Comparison of ENCODE assay signal across 8 cellular contexts in genomic region chr1:58816747-58817221, GRCh38. TPM values are rescaled to one million over a fixed set of nuclear protein-coding genes. Genes with fewer than 3 reads are reported as not detected.
DNase-seq lines count a peak whose midpoint lies in the region; ATAC-seq, FAIRE-seq and TF ChIP-seq lines count a peak whose summit lies in the region.

No MANE protein-coding gene starts in this region.

- no peak for FAIRE-seq in astrocyte (lab: Jason Lieb, UNC)

- peak overlapping the region; percentile 97 for H4K8ac ChIP-seq in mesenchymal stem cell (ENCODE audit: low read length)

- H2AFZ ChIP-seq in astrocyte (ENCODE audit: low read depth, low read length), result peak overlapping the region; percentile 65
- H2AFZ ChIP-seq in mesenchymal stem cell (ENCODE audit: low read depth, low read length), result no peak overlapping the region

- H2BK15ac ChIP-seq in mesenchymal stem cell (ENCODE audit: low read depth, poor library complexity, severe bottlenecking), result no peak overlapping the region

- no peaks in the 10 kb centered on the region for H3K9me3 Mint-ChIP-seq in stimulated activated naive CD8-positive, alpha-beta T cell treated with anti-CD3 and anti-CD28 coated beads, Interleukin-15, Interleukin-2, amounts not matched to agents 100 ng/mL and 50 ng/mL, for 24 hours
- no peaks in the 10 kb centered on the region for H3K9me3 Mint-ChIP-seq in astrocyte (ENCODE audit: unreplicated experiment)

- peak overlapping the region; percentile 68 for H3K27ac Mint-ChIP-seq in stimulated activated naive CD8-positive, alpha-beta T cell treated with anti-CD3 and anti-CD28 coated beads, Interleukin-15, Interleukin-2, amounts not matched to agents 100 ng/mL and 50 ng/mL, for 24 hours
- H3K27ac Mint-ChIP-seq in astrocyte (ENCODE audit: unreplicated experiment), result peak overlapping the region; percentile 83

- H4K91ac ChIP-seq in mesenchymal stem cell (ENCODE audit: low read length), result peak overlapping the region; percentile 93

- peaks cover 46% of the 10 kb centered on the region for H3K4me1 Mint-ChIP-seq in stimulated activated naive CD8-positive, alpha-beta T cell treated with anti-CD3 and anti-CD28 coated beads, Interleukin-15, Interleukin-2, amounts not matched to agents 100 ng/mL and 50 ng/mL, for 24 hours (ENCODE audit: low read depth)
- peaks cover 35% of the 10 kb centered on the region for H3K4me1 Mint-ChIP-seq in astrocyte (ENCODE audit: low read depth, unreplicated experiment)

- no peaks in the 10 kb centered on the region for H3K79me2 ChIP-seq in astrocyte (ENCODE audit: insufficient read depth, low read length)

- H3K9me3 ChIP-seq in astrocyte (ENCODE audit: insufficient read depth, low read depth, low read length) (no peaks in the 10 kb centered on the region), mesenchymal stem cell (ENCODE audit: control insufficient read depth, low read length) (no peaks in the 10 kb centered on the region)

- H3K4me1 ChIP-seq in astrocyte (ENCODE audit: insufficient read depth, low read length), result peaks cover 63% of the 10 kb centered on the region
- peaks cover 18% of the 10 kb centered on the region for H3K4me1 ChIP-seq in mesenchymal stem cell (ENCODE audit: control insufficient read depth, insufficient read depth, low read depth, low read length)

- H3K4me2 ChIP-seq in astrocyte (ENCODE audit: low read length) (peak overlapping the region; percentile 89), mesenchymal stem cell (ENCODE audit: low read length, poor library complexity, severe bottlenecking) (peak overlapping the region; percentile 17)

- TF ChIP-seq CTCF in astrocyte (IDR thresholded peaks at IDR 0.05; ENCODE audit: insufficient read depth, low read depth, low read length), result no peak

- peaks cover 4% of the 10 kb centered on the region for H3K79me1 ChIP-seq in mesenchymal stem cell (replicated peaks; ENCODE audit: low read length, poor library complexity, severe bottlenecking)

- H3K36me3 Mint-ChIP-seq in stimulated activated naive CD8-positive, alpha-beta T cell treated with anti-CD3 and anti-CD28 coated beads, Interleukin-15, Interleukin-2, amounts not matched to agents 100 ng/mL and 50 ng/mL, for 24 hours (ENCODE audit: low read depth), result no peaks in the 10 kb centered on the region
- H3K36me3 Mint-ChIP-seq in astrocyte (ENCODE audit: low read depth, unreplicated experiment), result no peaks in the 10 kb centered on the region

- H3K27me3 ChIP-seq in astrocyte (ENCODE audit: insufficient read depth, low read length), result no peaks in the 10 kb centered on the region
- no peaks in the 10 kb centered on the region for H3K27me3 ChIP-seq in mesenchymal stem cell (ENCODE audit: control insufficient read depth in 1 of 2, insufficient read depth in 1 of 2, low read length in 2 of 2)

- no peaks in the 10 kb centered on the region for H3K27me3 Mint-ChIP-seq in stimulated activated naive CD8-positive, alpha-beta T cell treated with anti-CD3 and anti-CD28 coated beads, Interleukin-15, Interleukin-2, amounts not matched to agents 100 ng/mL and 50 ng/mL, for 24 hours
- no peaks in the 10 kb centered on the region for H3K27me3 Mint-ChIP-seq in astrocyte (ENCODE audit: low read depth, unreplicated experiment)

- H3K23ac ChIP-seq in mesenchymal stem cell (ENCODE audit: low read length in 2 of 2), result no peak overlapping the region

- H2BK12ac ChIP-seq in mesenchymal stem cell (ENCODE audit: low read length in 2 of 2), result no peak overlapping the region

- DNase-seq in stimulated activated naive CD8-positive, alpha-beta T cell treated with anti-CD3 and anti-CD28 coated beads, Interleukin-15, Interleukin-2, amounts not matched to agents 100 U/mL and 50 U/mL, for 24 hours, result no peak
- DNase-seq in astrocyte (ENCODE audit: low read depth), result no peak
- no peak for DNase-seq in mesenchymal stem cell
- no peak for DNase-seq in putamen (ENCODE audit: low spot score)
- DNase-seq in NCI-H1436 (lab: John Stamatoyannopoulos, UW), result no peak

- ATAC-seq in stimulated activated naive CD8-positive, alpha-beta T cell treated with anti-CD3 and anti-CD28 coated beads, Interleukin-15, Interleukin-2, amounts not matched to agents 100 U/mL and 50 U/mL, for 24 hours, result no peak
- no peak for ATAC-seq in HG03108 (IDR thresholded peaks at IDR 0.05; ENCODE audit: unreplicated experiment)
- no peak for ATAC-seq in GM21723 (IDR thresholded peaks at IDR 0.05; ENCODE audit: unreplicated experiment)

- H3K4me3 Mint-ChIP-seq in stimulated activated naive CD8-positive, alpha-beta T cell treated with anti-CD3 and anti-CD28 coated beads, Interleukin-15, Interleukin-2, amounts not matched to agents 100 ng/mL and 50 ng/mL, for 24 hours, result peak overlapping the region; percentile 83
- peak overlapping the region; percentile 74 for H3K4me3 Mint-ChIP-seq in astrocyte (ENCODE audit: unreplicated experiment)

- peak overlapping the region; percentile 31 for H2BK5ac ChIP-seq in mesenchymal stem cell (ENCODE audit: low read depth, low read length, poor library complexity, severe bottlenecking)

- H3K36me3 ChIP-seq in astrocyte (ENCODE audit: insufficient read depth, low read length) (no peaks in the 10 kb centered on the region), mesenchymal stem cell (ENCODE audit: control insufficient read depth in 1 of 2, insufficient read depth in 2 of 2, low read depth in 1 of 2, low read length in 2 of 2) (no peaks in the 10 kb centered on the region)

- H3K4me3 ChIP-seq in astrocyte (ENCODE audit: insufficient read depth, low read depth, low read length), result no peak overlapping the region
- H3K4me3 ChIP-seq in mesenchymal stem cell (ENCODE audit: insufficient read depth in 1 of 2, low read depth in 1 of 2, low read length in 2 of 2), result peak overlapping the region in 1 of 2 experiments; percentile 78

- 65% methylated on average over 4 of the region's 4 CpGs for WGBS in mesenchymal stem cell

- peak overlapping the region; percentile 79 for H3K27ac ChIP-seq in astrocyte (ENCODE audit: low read depth, low read length)
- H3K27ac ChIP-seq in mesenchymal stem cell (ENCODE audit: low read length, poor library complexity, severe bottlenecking), result peak overlapping the region; percentile 93

- no peak overlapping the region for H3K14ac ChIP-seq in mesenchymal stem cell (ENCODE audit: low read length in 2 of 2)

- peak overlapping the region; percentile 90 to 94 for H3K18ac ChIP-seq in mesenchymal stem cell (ENCODE audit: low read depth in 1 of 2, low read length in 2 of 2)

- peak overlapping the region; percentile 95 for H2BK120ac ChIP-seq in mesenchymal stem cell (ENCODE audit: low read depth, low read length)

- peak overlapping the region; percentile 25 to 57 for H3K4ac ChIP-seq in mesenchymal stem cell (ENCODE audit: low read depth in 1 of 2, low read length in 2 of 2)

- H2AK5ac ChIP-seq in mesenchymal stem cell (ENCODE audit: low read length, severe bottlenecking), result peak overlapping the region; percentile 55

- no peaks in the 10 kb centered on the region for H4K20me1 ChIP-seq in astrocyte (ENCODE audit: insufficient read depth, low read length)

- peak overlapping the region; percentile 80 for H3K9ac ChIP-seq in astrocyte (ENCODE audit: low read length)
- H3K9ac ChIP-seq in mesenchymal stem cell (ENCODE audit: low read length), result peak overlapping the region; percentile 90

RNA-seq across cellular contexts. Expression of gene JUN, which starts 32.9 kb away (rescaled TPM):
- 100 and 101 TPM in 2 replicates for total RNA-seq in astrocyte
- 118 TPM for polyA plus RNA-seq in mesenchymal stem cell (2013, experiment 1 of 2)
- 114 TPM for polyA plus RNA-seq in mesenchymal stem cell (2013, experiment 2 of 2)
